ENCODE assay signal across 7 cellular contexts in the genomic region with DNA sequence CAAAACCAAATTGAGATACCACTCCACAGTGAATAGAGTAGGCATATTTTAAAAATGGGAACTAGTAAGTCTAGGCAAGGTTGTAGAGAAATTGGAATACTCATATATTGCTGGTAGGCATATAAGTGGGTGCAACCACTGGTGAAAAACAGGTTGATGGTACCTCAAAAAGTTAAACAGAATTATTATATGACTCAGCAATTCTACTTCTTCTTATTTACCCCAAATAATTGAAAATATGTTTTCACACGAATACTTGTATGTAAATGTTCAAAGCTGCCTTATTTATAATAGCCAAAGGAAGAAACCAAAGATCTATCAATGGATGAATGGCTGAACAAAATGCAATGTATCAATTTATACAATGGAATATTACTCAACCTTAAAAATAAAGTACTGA.
"Had no signal": no experiment of that assay in that cellular context is flagged by ENCODE, and none has a peak within 500 bp of the region (broad histone marks: within the 10 kb centered on the region; RNA-seq: fewer than 3 reads in every experiment).

No MANE protein-coding gene starts in this region.

- H3K9ac ChIP-seq: KMS-11 had no signal

- H3K4me2 ChIP-seq: KMS-11 had no signal

- H3K27ac Mint-ChIP-seq: IgD-negative memory B cell had no signal

- H3K4me1 Mint-ChIP-seq: IgD-negative memory B cell had no signal

- FAIRE-seq: HTR-8/SVneo had no signal

- H3K4me3 Mint-ChIP-seq: IgD-negative memory B cell had no signal

- H3K27ac ChIP-seq: HL-60, KMS-11 had no signal

- H3K36me3 Mint-ChIP-seq: IgD-negative memory B cell had no signal

- H3K27me3 Mint-ChIP-seq: IgD-negative memory B cell had no signal

- DNase-seq: Karpas-422, KBM-7, KG1 had no signal
